2 cellular contexts compared by ENCODE assay signal in the genomic region with DNA sequence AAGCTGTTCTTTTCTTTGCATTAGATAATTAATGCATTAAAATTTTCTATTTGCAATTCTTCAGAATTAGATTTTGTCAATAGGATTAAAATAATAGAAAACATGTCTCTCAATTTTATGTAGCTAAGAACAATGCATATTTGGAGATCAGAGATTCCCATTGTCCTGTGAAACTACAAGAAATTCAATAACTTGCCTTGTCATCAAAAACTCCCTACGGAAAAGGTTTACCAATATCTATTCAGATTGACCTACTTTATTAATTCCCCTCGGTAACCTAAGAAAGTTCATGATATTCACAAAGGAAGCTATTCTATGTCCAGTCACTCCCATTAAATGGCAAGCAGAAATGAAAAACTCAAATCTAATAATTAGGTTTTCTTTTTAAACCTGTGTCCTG.
TF ChIP-seq lines count a peak whose summit lies in the region.

No MANE protein-coding gene starts in this region.

TF ChIP-seq in SK-N-SH, 30 proteins besides CTCF, POLR2A, EP300 and RAD21 (continued from another document):
- TF ChIP-seq REST (IDR thresholded peaks at IDR 0.05; ENCODE audit: low read depth, low read length): no peak
- TF ChIP-seq TAF1 (IDR thresholded peaks at IDR 0.05; ENCODE audit: borderline replicate concordance, low read depth, low read length): no peak
TF ChIP-seq in SK-N-SH: peak in this region for 0.

TF ChIP-seq in SK-N-SH treated with all-trans-retinoic acid at 6 μM for 48 hours, 23 proteins besides CTCF, POLR2A, EP300 and RAD21 (continued from another document):
- TF ChIP-seq, protein P1, sequence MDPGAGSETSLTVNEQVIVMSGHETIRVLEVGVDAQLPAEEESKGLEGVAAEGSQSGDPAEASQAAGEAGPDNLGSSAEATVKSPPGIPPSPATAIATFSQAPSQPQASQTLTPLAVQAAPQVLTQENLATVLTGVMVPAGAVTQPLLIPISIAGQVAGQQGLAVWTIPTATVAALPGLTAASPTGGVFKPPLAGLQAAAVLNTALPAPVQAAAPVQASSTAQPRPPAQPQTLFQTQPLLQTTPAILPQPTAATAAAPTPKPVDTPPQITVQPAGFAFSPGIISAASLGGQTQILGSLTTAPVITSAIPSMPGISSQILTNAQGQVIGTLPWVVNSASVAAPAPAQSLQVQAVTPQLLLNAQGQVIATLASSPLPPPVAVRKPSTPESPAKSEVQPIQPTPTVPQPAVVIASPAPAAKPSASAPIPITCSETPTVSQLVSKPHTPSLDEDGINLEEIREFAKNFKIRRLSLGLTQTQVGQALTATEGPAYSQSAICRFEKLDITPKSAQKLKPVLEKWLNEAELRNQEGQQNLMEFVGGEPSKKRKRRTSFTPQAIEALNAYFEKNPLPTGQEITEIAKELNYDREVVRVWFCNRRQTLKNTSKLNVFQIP (CRISPR knock-in tag; IDR thresholded peaks at IDR 0.05; ENCODE audit: borderline replicate concordance, low read depth): no peak
- TF ChIP-seq ESRRG (CRISPR knock-in tag; IDR thresholded peaks at IDR 0.05) (no peak), TOX (CRISPR knock-in tag; IDR thresholded peaks at IDR 0.05; ENCODE audit: borderline replicate concordance) (no peak), OSR1 (CRISPR knock-in tag; IDR thresholded peaks at IDR 0.05) (no peak), ZNF8 (CRISPR knock-in tag; IDR thresholded peaks at IDR 0.05) (no peak), BACH2 (CRISPR knock-in tag; IDR thresholded peaks at IDR 0.05; ENCODE audit: borderline replicate concordance) (no peak), ZC3H10 (CRISPR knock-in tag; IDR thresholded peaks at IDR 0.05) (no peak), CREB5 (CRISPR knock-in tag; IDR thresholded peaks at IDR 0.05; ENCODE audit: low read depth) (no peak), ZFP30 (CRISPR knock-in tag; IDR thresholded peaks at IDR 0.05) (no peak)
